Comparison of ENCODE assay signal across 1 cellular context in the genomic region with DNA sequence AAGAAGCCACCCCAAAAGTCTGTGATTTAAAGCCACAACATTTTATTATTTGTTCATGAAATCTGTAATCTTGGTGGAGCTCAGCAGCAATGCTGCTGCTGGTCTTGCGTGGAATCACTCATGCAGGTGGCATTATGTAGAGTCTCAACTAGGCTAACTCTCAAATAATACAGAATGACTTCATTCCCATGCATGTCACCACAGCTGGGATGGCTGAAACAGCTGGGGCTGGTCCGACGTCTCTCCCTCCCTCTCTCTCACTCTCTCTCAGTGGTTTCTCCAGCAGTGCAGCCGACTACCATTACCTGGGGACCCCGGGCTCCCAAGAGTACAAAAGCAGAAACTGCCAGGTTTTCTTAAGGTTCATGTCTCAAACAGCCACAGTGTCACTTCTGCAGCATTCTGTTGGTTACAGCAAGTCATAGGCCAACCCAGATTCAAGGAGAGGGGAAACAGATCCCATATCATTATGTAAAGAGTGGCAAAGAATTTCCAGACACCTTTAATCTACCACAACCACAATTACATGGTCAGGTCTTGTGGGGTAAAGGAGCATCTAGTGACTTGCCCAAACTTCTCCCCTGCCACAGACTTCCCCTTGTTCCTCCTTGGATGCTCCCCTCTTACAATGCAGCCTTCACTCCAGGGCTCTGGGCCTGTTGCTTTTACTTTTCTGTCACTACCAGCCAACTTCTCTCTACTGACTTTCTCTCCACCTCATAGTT.
TF ChIP-seq lines count a peak whose summit lies in the region.

No MANE protein-coding gene starts in this region.

TF ChIP-seq in H1, 55 proteins besides CTCF, POLR2A, EP300 and RAD21:
- TF ChIP-seq EGR1 (IDR thresholded peaks at IDR 0.05; ENCODE audit: borderline replicate concordance, low read depth, low read length) (no peak), CREB1 (IDR thresholded peaks at IDR 0.05) (no peak), FOSL1 (IDR thresholded peaks at IDR 0.05; ENCODE audit: insufficient read depth, low read depth, low read length) (no peak), BACH1 (IDR thresholded peaks at IDR 0.05; ENCODE audit: low read length) (no peak), RNF2 (IDR thresholded peaks at IDR 0.05; ENCODE audit: borderline replicate concordance, low read depth, low read length, missing control alignments, poor library complexity, severe bottlenecking) (no peak), CBX8 (IDR thresholded peaks at IDR 0.05; ENCODE audit: borderline replicate concordance, low read depth, low read length) (no peak), CTBP2 (IDR thresholded peaks at IDR 0.05; ENCODE audit: borderline replicate concordance, insufficient read depth, insufficient read length, low read length) (no peak), HDAC6 (IDR thresholded peaks at IDR 0.05; ENCODE audit: low read depth, low read length) (no peak), KDM5A (IDR thresholded peaks at IDR 0.05; ENCODE audit: low read length) (no peak), RXRA (IDR thresholded peaks at IDR 0.05; ENCODE audit: insufficient read depth, low read depth, low read length) (no peak), SAP30 (IDR thresholded peaks at IDR 0.05; ENCODE audit: insufficient read depth, insufficient replicate concordance, low read length) (no peak)
- TF ChIP-seq, protein P1, sequence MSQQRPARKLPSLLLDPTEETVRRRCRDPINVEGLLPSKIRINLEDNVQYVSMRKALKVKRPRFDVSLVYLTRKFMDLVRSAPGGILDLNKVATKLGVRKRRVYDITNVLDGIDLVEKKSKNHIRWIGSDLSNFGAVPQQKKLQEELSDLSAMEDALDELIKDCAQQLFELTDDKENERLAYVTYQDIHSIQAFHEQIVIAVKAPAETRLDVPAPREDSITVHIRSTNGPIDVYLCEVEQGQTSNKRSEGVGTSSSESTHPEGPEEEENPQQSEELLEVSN (IDR thresholded peaks at IDR 0.05): no peak
- TF ChIP-seq, protein P2, sequence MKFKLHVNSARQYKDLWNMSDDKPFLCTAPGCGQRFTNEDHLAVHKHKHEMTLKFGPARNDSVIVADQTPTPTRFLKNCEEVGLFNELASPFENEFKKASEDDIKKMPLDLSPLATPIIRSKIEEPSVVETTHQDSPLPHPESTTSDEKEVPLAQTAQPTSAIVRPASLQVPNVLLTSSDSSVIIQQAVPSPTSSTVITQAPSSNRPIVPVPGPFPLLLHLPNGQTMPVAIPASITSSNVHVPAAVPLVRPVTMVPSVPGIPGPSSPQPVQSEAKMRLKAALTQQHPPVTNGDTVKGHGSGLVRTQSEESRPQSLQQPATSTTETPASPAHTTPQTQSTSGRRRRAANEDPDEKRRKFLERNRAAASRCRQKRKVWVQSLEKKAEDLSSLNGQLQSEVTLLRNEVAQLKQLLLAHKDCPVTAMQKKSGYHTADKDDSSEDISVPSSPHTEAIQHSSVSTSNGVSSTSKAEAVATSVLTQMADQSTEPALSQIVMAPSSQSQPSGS (IDR thresholded peaks at IDR 0.05; ENCODE audit: low read length): no peak
